In genomic region chr5:173972844-173973613, GRCh38 we compare ENCODE assay signal across 8 cellular contexts. TPM values are rescaled to one million over a fixed set of nuclear protein-coding genes. Genes with fewer than 3 reads are reported as not detected.
DNase-seq lines count a peak whose midpoint lies in the region; ATAC-seq and TF ChIP-seq lines count a peak whose summit lies in the region.

No MANE protein-coding gene starts in this region.

- H3K4me1 ChIP-seq in CD4-positive, CD25-positive, alpha-beta regulatory T cell (ENCODE audit: control insufficient read depth, insufficient read depth, low read length, poor library complexity, severe bottlenecking): peaks cover 13% of the 10 kb centered on the region
- H3K4me1 ChIP-seq in SJSA1 (replicated peaks) (peaks cover 28% of the 10 kb centered on the region), neutrophil (ENCODE audit: control insufficient read depth in 1 of 2, insufficient read depth in 1 of 2, low read depth in 1 of 2, low read length in 1 of 2) (peaks cover 12% of the 10 kb centered on the region in 2 experiments), stomach smooth muscle (ENCODE audit: control insufficient read depth, insufficient read depth, low read length) (peaks cover 11% of the 10 kb centered on the region)

- peak overlapping the region; percentile 39 for H3K4me3 ChIP-seq in CD4-positive, CD25-positive, alpha-beta regulatory T cell (ENCODE audit: low read depth, low read length)
- no peak overlapping the region for H3K4me3 ChIP-seq in SJSA1
- peak overlapping the region; percentile 40 to 63 for H3K4me3 ChIP-seq in neutrophil (ENCODE audit: low read depth in 1 of 2, low read length in 1 of 2)
- H3K4me3 ChIP-seq in stomach smooth muscle (ENCODE audit: low read length in 2 of 2): peak overlapping the region; percentile 64 to 78

- peak overlapping the region; percentile 50 to 79 for H3K9ac ChIP-seq in stomach smooth muscle (ENCODE audit: low read length in 2 of 2)

- intact Hi-C loops in activated naive CD4-positive, alpha-beta T cell treated with anti-CD3 and anti-CD28 coated beads for 36 hours (cut with micrococcal nuclease): loop anchor here (1.0 to 10.0 kb wide), 7 partner anchors 55 to 679 kb away; partner anchors contain the start of gene CPEB4

- DNase-seq in CD4-positive, CD25-positive, alpha-beta regulatory T cell: peak; percentile 65 to 74 (median 74)
- DNase-seq in LHCN-M2 (ENCODE audit: low read depth): peak; percentile 80
- DNase-seq in SJSA1 (ENCODE audit: low read depth in 1 of 2, low spot score in 2 of 2): peak; percentile 74 to 86
- peak; percentile 90 for DNase-seq in activated naive CD4-positive, alpha-beta T cell treated with anti-CD3 and anti-CD28 coated beads for 36 hours
- DNase-seq in germinal center (ENCODE audit: low spot score): peak; percentile 78

- H3K4me3 Mint-ChIP-seq in CD4-positive, CD25-positive, alpha-beta regulatory T cell: peak overlapping the region; percentile 14 to 86 (median 74)
- H3K4me3 Mint-ChIP-seq in activated naive CD4-positive, alpha-beta T cell treated with anti-CD3 and anti-CD28 coated beads for 36 hours: peak overlapping the region; percentile 71

- CTCF ChIA-PET in activated naive CD4-positive, alpha-beta T cell treated with anti-CD3 and anti-CD28 coated beads for 36 hours (lab: Charles Lee): interaction anchor here (0.6 to 3.7 kb wide), 22 partner anchors 10 to 819 kb away, joined by 3 to 57 read pairs (median 3); partner anchors contain the start of genes BOD1 and CPEB4

- peak; percentile 73 to 74 for ATAC-seq in CD4-positive, CD25-positive, alpha-beta regulatory T cell (ENCODE audit: low read depth in 2 of 2)
- peak; percentile 82 for ATAC-seq in GM21515 (IDR thresholded peaks at IDR 0.05; ENCODE audit: unreplicated experiment)

- H3K27me3 Mint-ChIP-seq in CD4-positive, CD25-positive, alpha-beta regulatory T cell: peaks cover 8% of the 10 kb centered on the region
- peaks cover 8% of the 10 kb centered on the region for H3K27me3 Mint-ChIP-seq in activated naive CD4-positive, alpha-beta T cell treated with anti-CD3 and anti-CD28 coated beads for 36 hours (ENCODE audit: low read depth)

- H3K9me3 ChIP-seq in CD4-positive, CD25-positive, alpha-beta regulatory T cell (ENCODE audit: control insufficient read depth in 2 of 2, low read length in 2 of 2): no peaks in the 10 kb centered on the region
- H3K9me3 ChIP-seq in SJSA1 (replicated peaks): no peaks in the 10 kb centered on the region
- H3K9me3 ChIP-seq in neutrophil: no peaks in the 10 kb centered on the region
- no peaks in the 10 kb centered on the region for H3K9me3 ChIP-seq in stomach smooth muscle (ENCODE audit: control insufficient read depth in 2 of 2, low read length in 2 of 2)

- H3K27ac ChIP-seq in CD4-positive, CD25-positive, alpha-beta regulatory T cell (ENCODE audit: insufficient read depth, low read length, poor library complexity, severe bottlenecking): no peak overlapping the region
- H3K27ac ChIP-seq in SJSA1 (no peak overlapping the region), neutrophil (no peak overlapping the region), stomach smooth muscle (ENCODE audit: low read length) (no peak overlapping the region)

- H3K36me3 ChIP-seq in CD4-positive, CD25-positive, alpha-beta regulatory T cell (ENCODE audit: control insufficient read depth, insufficient read depth, low read length): no peaks in the 10 kb centered on the region
- no peaks in the 10 kb centered on the region for H3K36me3 ChIP-seq in SJSA1
- no peaks in the 10 kb centered on the region for H3K36me3 ChIP-seq in neutrophil
- H3K36me3 ChIP-seq in stomach smooth muscle (ENCODE audit: control insufficient read depth in 2 of 2, insufficient read depth in 2 of 2, low read length in 2 of 2): no peaks in the 10 kb centered on the region

- no peaks in the 10 kb centered on the region for H3K27me3 ChIP-seq in CD4-positive, CD25-positive, alpha-beta regulatory T cell (ENCODE audit: control insufficient read depth, insufficient read depth, low read length)
- H3K27me3 ChIP-seq in SJSA1 (replicated peaks) (peaks cover 5% of the 10 kb centered on the region; the same call in 1 of the 2 replicates), neutrophil (peaks cover 38% of the 10 kb centered on the region), stomach smooth muscle (ENCODE audit: control insufficient read depth in 1 of 2, insufficient read depth in 2 of 2, low read length in 2 of 2) (no peaks in the 10 kb centered on the region)

- H3K27ac Mint-ChIP-seq in CD4-positive, CD25-positive, alpha-beta regulatory T cell: peak overlapping the region in 2 of 3 donors; percentile 4 to 35
- H3K27ac Mint-ChIP-seq in activated naive CD4-positive, alpha-beta T cell treated with anti-CD3 and anti-CD28 coated beads for 36 hours: peak overlapping the region; percentile 47

- peaks cover 0 to 10% (median 4%) of the 10 kb centered on the region in 4 donors for H3K4me1 Mint-ChIP-seq in CD4-positive, CD25-positive, alpha-beta regulatory T cell
- H3K4me1 Mint-ChIP-seq in activated naive CD4-positive, alpha-beta T cell treated with anti-CD3 and anti-CD28 coated beads for 36 hours (ENCODE audit: low read depth): peaks cover 8% of the 10 kb centered on the region

- peaks cover 0 to 1% (median 0%) of the 10 kb centered on the region in 7 donors for H3K9me3 Mint-ChIP-seq in CD4-positive, CD25-positive, alpha-beta regulatory T cell
- H3K9me3 Mint-ChIP-seq in activated naive CD4-positive, alpha-beta T cell treated with anti-CD3 and anti-CD28 coated beads for 36 hours: no peaks in the 10 kb centered on the region

- TF ChIP-seq CTCF in neutrophil (IDR thresholded peaks at IDR 0.05): peak; percentile 86

- H3K36me3 Mint-ChIP-seq in CD4-positive, CD25-positive, alpha-beta regulatory T cell: no peaks in the 10 kb centered on the region
- H3K36me3 Mint-ChIP-seq in activated naive CD4-positive, alpha-beta T cell treated with anti-CD3 and anti-CD28 coated beads for 36 hours (ENCODE audit: low read depth): no peaks in the 10 kb centered on the region

RNA-seq across cellular contexts. Expression of gene C5orf47, which starts 15.9 kb away (rescaled TPM):
- not detected for total RNA-seq in CD4-positive, CD25-positive, alpha-beta regulatory T cell
- polyA plus RNA-seq in CD4-positive, CD25-positive, alpha-beta regulatory T cell: not detected
- not detected in 2 replicates for total RNA-seq in LHCN-M2 (2014; rRNA removed)
- not detected for polyA plus RNA-seq in LHCN-M2 (2012)
- total RNA-seq in SJSA1 (2014; rRNA removed; shearing (Covaris generic)): not detected in 2 replicates
- total RNA-seq in activated naive CD4-positive, alpha-beta T cell treated with anti-CD3 and anti-CD28 coated beads for 36 hours: not detected
